30 cellular contexts compared by ENCODE assay signal in genomic region chr9:1235650-1236401, GRCh38.
A peak's percentile ranks its signal among the peaks of the same experiment; 100 is the strongest.
DNase-seq lines count a peak whose midpoint lies in the region; ATAC-seq and TF ChIP-seq lines count a peak whose summit lies in the region.
"Had no signal": no experiment of that assay in that cellular context is flagged by ENCODE, and none has a peak within 500 bp of the region (broad histone marks: within the 10 kb centered on the region; RNA-seq: fewer than 3 reads in every experiment).

No MANE protein-coding gene starts in this region.

- H3K27ac Mint-ChIP-seq in Caco-2 (ENCODE audit: unreplicated experiment): no peak overlapping the region
- peak overlapping the region; percentile 9 for H3K27ac Mint-ChIP-seq in nephron progenitor cell
- no peak overlapping the region for H3K27ac Mint-ChIP-seq in activated CD8-positive, alpha-beta memory T cell treated with anti-CD3 and anti-CD28 coated beads, Interleukin-2, amount 10 ng/mL, durations not matched to agents 7 days and 5 days
- H3K27ac Mint-ChIP-seq: CD4-positive, alpha-beta memory T cell had no signal

- no TSS peak for BruUV-seq in Caco-2 (replicated peaks; lab: Mats Ljungman, UMichigan)

- H3K4me1 Mint-ChIP-seq in Caco-2 (ENCODE audit: low read depth, unreplicated experiment): peaks cover 5% of the 10 kb centered on the region
- H3K4me1 Mint-ChIP-seq in nephron progenitor cell: no peaks in the 10 kb centered on the region
- no peaks in the 10 kb centered on the region for H3K4me1 Mint-ChIP-seq in activated CD8-positive, alpha-beta memory T cell treated with anti-CD3 and anti-CD28 coated beads, Interleukin-2, amount 10 ng/mL, durations not matched to agents 7 days and 5 days
- H3K4me1 Mint-ChIP-seq: CD4-positive, alpha-beta memory T cell had no signal

- H3K4me1 ChIP-seq in Caco-2 (peaks cover 9% of the 10 kb centered on the region; the same call in 1 of the 2 replicates), NT2/D1 (ENCODE audit: insufficient read depth, insufficient read length) (no peaks in the 10 kb centered on the region)
- H3K4me1 ChIP-seq: A549 had no signal

- H3K4me3 ChIP-seq in Caco-2 (ENCODE audit: low read depth, low read length) (no peak overlapping the region), NT2/D1 (ENCODE audit: insufficient read length, low read depth) (no peak overlapping the region)
- H3K4me3 ChIP-seq: A549, GM12878, K562, SK-N-MC had no signal

- H3K9me3 Mint-ChIP-seq in Caco-2 (ENCODE audit: unreplicated experiment) (peaks cover 8% of the 10 kb centered on the region), nephron progenitor cell (peaks cover 36% of the 10 kb centered on the region)
- no peaks in the 10 kb centered on the region for H3K9me3 Mint-ChIP-seq in activated CD8-positive, alpha-beta memory T cell treated with anti-CD3 and anti-CD28 coated beads, Interleukin-2, amount 10 ng/mL, durations not matched to agents 7 days and 5 days (ENCODE audit: low read depth)
- H3K9me3 Mint-ChIP-seq: CD4-positive, alpha-beta memory T cell had no signal

- H3K36me3 ChIP-seq in Caco-2 (ENCODE audit: control insufficient read depth, insufficient read depth, low read length) (no peaks in the 10 kb centered on the region), NT2/D1 (ENCODE audit: insufficient read depth, insufficient read length, low read length) (no peaks in the 10 kb centered on the region)

- TF ChIP-seq CTCF in Caco-2 (IDR thresholded peaks at IDR 0.05; ENCODE audit: insufficient read depth in 1 of 2, low read depth in 1 of 2, low read length in 1 of 2, severe bottlenecking in 1 of 2, unreplicated experiment in 1 of 2): no peak
- no peak for TF ChIP-seq CTCF in nephron progenitor cell (IDR thresholded peaks at IDR 0.05)

- no peaks in the 10 kb centered on the region for H3K27me3 ChIP-seq in Caco-2 (replicated peaks; ENCODE audit: control insufficient read depth, insufficient read depth, low read length)
- H3K27me3 ChIP-seq in NT2/D1 (ENCODE audit: insufficient read depth, insufficient read length): no peaks in the 10 kb centered on the region

- H3K27me3 Mint-ChIP-seq in Caco-2 (ENCODE audit: insufficient read depth, unreplicated experiment): no peaks in the 10 kb centered on the region
- H3K27me3 Mint-ChIP-seq in nephron progenitor cell (ENCODE audit: low read depth, poor library complexity): no peaks in the 10 kb centered on the region
- no peaks in the 10 kb centered on the region for H3K27me3 Mint-ChIP-seq in activated CD8-positive, alpha-beta memory T cell treated with anti-CD3 and anti-CD28 coated beads, Interleukin-2, amount 10 ng/mL, durations not matched to agents 7 days and 5 days

- H3K36me3 Mint-ChIP-seq in Caco-2 (ENCODE audit: insufficient read depth, unreplicated experiment): peaks cover 5% of the 10 kb centered on the region
- no peaks in the 10 kb centered on the region for H3K36me3 Mint-ChIP-seq in nephron progenitor cell (ENCODE audit: low read depth)
- no peaks in the 10 kb centered on the region for H3K36me3 Mint-ChIP-seq in activated CD8-positive, alpha-beta memory T cell treated with anti-CD3 and anti-CD28 coated beads, Interleukin-2, amount 10 ng/mL, durations not matched to agents 7 days and 5 days
- H3K36me3 Mint-ChIP-seq: CD4-positive, alpha-beta memory T cell had no signal

- POLR2A ChIA-PET in Caco-2 (lab: Charles Lee): no interaction called here

- H3K9ac ChIP-seq in NT2/D1 (ENCODE audit: insufficient read length, low read depth): no peak overlapping the region

- DNase-seq in Caco-2 (peak; percentile 5 to 40), NT2/D1 (ENCODE audit: low read depth, low spot score) (peak; percentile 18), left ventricle myocardium superior (no peak), nephron progenitor cell (no peak), NCI-H2107 (lab: John Stamatoyannopoulos, UW) (no peak)
- DNase-seq in activated CD8-positive, alpha-beta memory T cell treated with anti-CD3 and anti-CD28 coated beads, Interleukin-2, amount 10 ng/mL, durations not matched to agents 7 days and 5 days: no peak
- DNase-seq: C1 segment of cervical spinal cord; CD4-positive, alpha-beta memory T cell; COR-L47; DMS 273 treated with DMSO at 0.1 percent for 48 hours; DMS79; EL; GDM1; Kasumi-1; MV-4-11; NCI-H1105; NCI-H146; NCI-H1930; NCI-H446; NCI-H524 treated with DMSO at 0.1 percent for 48 hours; NCI-H774; PC-3; SHP77 treated with DMSO at 0.1 percent for 48 hours had no signal

- intact Hi-C loops in Caco-2 (cut with micrococcal nuclease; ENCODE audit: unreplicated experiment): no loop called here
- intact Hi-C loops in left ventricle myocardium superior (cut with micrococcal nuclease): no loop called here

- CTCF ChIA-PET in Caco-2 (lab: Charles Lee): no interaction called here
- CTCF ChIA-PET in activated CD8-positive, alpha-beta memory T cell treated with anti-CD3 and anti-CD28 coated beads, Interleukin-2, amount 10 ng/mL, durations not matched to agents 7 days and 5 days (lab: Charles Lee): no interaction called here

- peak; percentile 48 for ATAC-seq in left ventricle myocardium superior
- ATAC-seq in HG03139 (IDR thresholded peaks at IDR 0.05; ENCODE audit: unreplicated experiment): no peak
- ATAC-seq in activated CD8-positive, alpha-beta memory T cell treated with anti-CD3 and anti-CD28 coated beads, Interleukin-2, amount 10 ng/mL, durations not matched to agents 7 days and 5 days: no peak
- no peak for ATAC-seq in GM21526 (IDR thresholded peaks at IDR 0.05; ENCODE audit: low FRiP score, unreplicated experiment)
- ATAC-seq: A549, GM12878, HCT116, K562, PC-3 had no signal

- H3K9me3 ChIP-seq in Caco-2 (no peaks in the 10 kb centered on the region), NT2/D1 (ENCODE audit: insufficient read depth, low read length) (peaks cover 12% of the 10 kb centered on the region; the same call in 1 of the 2 replicates)
- H3K9me3 ChIP-seq: A549 had no signal

- H3K4me3 Mint-ChIP-seq in Caco-2 (ENCODE audit: unreplicated experiment): no peak overlapping the region
- H3K4me3 Mint-ChIP-seq in nephron progenitor cell: no peak overlapping the region
- no peak overlapping the region for H3K4me3 Mint-ChIP-seq in activated CD8-positive, alpha-beta memory T cell treated with anti-CD3 and anti-CD28 coated beads, Interleukin-2, amount 10 ng/mL, durations not matched to agents 7 days and 5 days
- H3K4me3 Mint-ChIP-seq: CD4-positive, alpha-beta memory T cell had no signal

Comparison
In these comparisons a context has a peak if more than half of its experiments do, and no peak if none do; other contexts are left out.
1. DNase-seq: peak in Caco-2 (2 of 2) and NT2/D1 (single experiment); none in left ventricle myocardium superior (single experiment), nephron progenitor cell (single experiment), NCI-H2107 (single experiment) and activated CD8-positive, alpha-beta memory T cell treated with anti-CD3 and anti-CD28 coated beads, Interleukin-2, amount 10 ng/mL, durations not matched to agents 7 days and 5 days (single experiment).